ENCODE assay signal across 9 cellular contexts in genomic region chr7:102363549-102364393, GRCh38. TPM values are rescaled to one million over a fixed set of nuclear protein-coding genes. Genes with fewer than 3 reads are reported as not detected.
DNase-seq lines count a peak whose midpoint lies in the region; ATAC-seq lines count a peak whose summit lies in the region.
"Not testable (repeated sequence)": the region's sequence is repeated elsewhere in the genome, so short reads cannot be mapped to it uniquely, and the experiment has no call there.
"Had no signal": no experiment of that assay in that cellular context is flagged by ENCODE, and none has a peak within 500 bp of the region (broad histone marks: within the 10 kb centered on the region; RNA-seq: fewer than 3 reads in every experiment).

No MANE protein-coding gene starts in this region.

- DNase-seq in GM19240 (ENCODE audit: insufficient read length, low spot score) (peak; percentile 67), NCI-H524 (lab: John Stamatoyannopoulos, UW) (peak; percentile 98), cortex of kidney (lab: John Stamatoyannopoulos, UW) (peak; percentile 37), left lobe of liver (ENCODE audit: low spot score) (peak; percentile 98)
- DNase-seq in activated CD4-positive, alpha-beta T cell treated with anti-CD3 and anti-CD28 coated beads for 48 hours, result peak; percentile 95
- DNase-seq in stimulated activated CD4-positive, alpha-beta T cell treated with anti-CD3 and anti-CD28 coated beads, Interleukin-2, amount 100 ng/mL, for 24 hours, result peak; percentile 91 to 92

- peaks cover 2 to 15% (median 10%) of the 10 kb centered on the region in 10 experiments; a peak in 13 of 20 replicates for H3K4me1 ChIP-seq in BLaER1 treated with 17β-estradiol and CSF1 and Interleukin-3, amounts not matched to agents 10 nM and 100 nM

- H3K27me3 ChIP-seq in BLaER1 treated with 17β-estradiol and CSF1 and Interleukin-3, amounts not matched to agents 10 nM and 100 nM, result not testable (repeated sequence)

- not testable (repeated sequence) for H3K9me3 ChIP-seq in BLaER1 treated with 17β-estradiol and CSF1 and Interleukin-3, amounts not matched to agents 10 nM and 100 nM (replicated peaks in 1 of 11)

- H3K9ac ChIP-seq in BLaER1 treated with 17β-estradiol and CSF1 and Interleukin-3, amounts not matched to agents 10 nM and 100 nM, result peak overlapping the region; percentile 88 to 97 (median 90)

- peaks cover 0 to 21% (median 9%) of the 10 kb centered on the region in 11 experiments; a peak in 12 of 22 replicates for H4K20me1 ChIP-seq in BLaER1 treated with 17β-estradiol and CSF1 and Interleukin-3, amounts not matched to agents 10 nM and 100 nM

- H3K4me3 ChIP-seq in BLaER1 treated with 17β-estradiol and CSF1 and Interleukin-3, amounts not matched to agents 10 nM and 100 nM, result peak overlapping the region; percentile 83 to 98 (median 88)

- peak overlapping the region; percentile 47 to 84 (median 68) for H3K4me2 ChIP-seq in BLaER1 treated with 17β-estradiol and CSF1 and Interleukin-3, amounts not matched to agents 10 nM and 100 nM

- H3K27ac ChIP-seq in BLaER1 treated with 17β-estradiol and CSF1 and Interleukin-3, amounts not matched to agents 10 nM and 100 nM, result peak overlapping the region; percentile 79 to 93 (median 85)

- ATAC-seq in HG03457 (IDR thresholded peaks at IDR 0.05; ENCODE audit: unreplicated experiment) (peak; percentile 98), left lobe of liver (peak; percentile 99)

- H3K36me3 ChIP-seq in BLaER1 treated with 17β-estradiol and CSF1 and Interleukin-3, amounts not matched to agents 10 nM and 100 nM, result peaks cover 7 to 20% (median 15%) of the 10 kb centered on the region in 11 experiments

RNA-seq across cellular contexts. Expression of gene SPDYE6, which starts 7.5 kb away (rescaled TPM):
- total RNA-seq in left lobe of liver, result not detected
- total RNA-seq: subcutaneous adipose tissue had no signal

RNA-seq across cellular contexts. Expression of gene PRKRIP1, which starts 32.4 kb away (rescaled TPM):
- total RNA-seq in left lobe of liver, result 10.8 TPM

Comparison
In these comparisons a context has a peak if more than half of its experiments do, and no peak if none do; other contexts are left out.
1. Peak in every context shown above with its lines: DNase-seq, ATAC-seq, H3K4me3 ChIP-seq and H3K27ac ChIP-seq.
2. DNase-seq: peak in every context shown above with its lines; median percentile 98 in NCI-H524; 98 in left lobe of liver; 95 in activated CD4-positive, alpha-beta T cell treated with anti-CD3 and anti-CD28 coated beads for 48 hours; 92 in stimulated activated CD4-positive, alpha-beta T cell treated with anti-CD3 and anti-CD28 coated beads, Interleukin-2, amount 100 ng/mL, for 24 hours; 67 in GM19240; 37 in cortex of kidney.